Comparison of ENCODE assay signal across 17 cellular contexts in genomic region chr5:98341038-98341710, GRCh38.
A peak's percentile ranks its signal among the peaks of the same experiment; 100 is the strongest.
DNase-seq lines count a peak whose midpoint lies in the region; ATAC-seq and TF ChIP-seq lines count a peak whose summit lies in the region.
"Had no signal": no experiment of that assay in that cellular context is flagged by ENCODE, and none has a peak within 500 bp of the region (broad histone marks: within the 10 kb centered on the region; RNA-seq: fewer than 3 reads in every experiment).

No MANE protein-coding gene starts in this region.

- no peak overlapping the region for H3K4me3 ChIP-seq in AG04449 (ENCODE audit: low read depth, low read length)
- H3K4me3 ChIP-seq: ovary, tibial artery had no signal

- DNase-seq in AG04449 (ENCODE audit: low read depth, low spot score) (peak; percentile 92), HK-2 (ENCODE audit: unreplicated experiment) (peak; percentile 4), dedifferentiated amniotic fluid mesenchymal stem cell (ENCODE audit: extremely low spot score) (peak; percentile 85), kidney glomerular epithelial cell (lab: John Stamatoyannopoulos, UW) (peak; percentile 70), SHP77 treated with DMSO at 0.1 percent for 48 hours (lab: John Stamatoyannopoulos, UW) (no peak), HEK293T (ENCODE audit: extremely low spot score) (no peak), epidermal melanocyte (ENCODE audit: insufficient read length, low spot score) (no peak)
- DNase-seq: activated CD4-positive, alpha-beta T cell treated with anti-CD3 and anti-CD28 coated beads, Interleukin-2, amount 10 ng/mL, durations not matched to agents 7 days and 5 days; activated T-cell treated with anti-CD3 and anti-CD28 coated beads, Interleukin-2, amount 50 U/mL, for 48 hours; anterior cingulate cortex; DMS153; effector CD4-positive, alpha-beta T cell; NCI-H510A treated with DMSO at 0.1 percent for 48 hours; ovary; tibial artery had no signal

- CTCF ChIA-PET in AG04449 (lab: Yijun Ruan, JAX) (interaction anchor here (0.8 to 2.4 kb wide), 3 partner anchors 16 to 430 kb away, joined by 5 to 13 read pairs (median 6); no protein-coding TSS in a partner anchor), HEK293T (lab: Yijun Ruan, JAX) (no interaction called here)

- ATAC-seq in GM21619 (IDR thresholded peaks at IDR 0.05; ENCODE audit: unreplicated experiment), result no peak
- ATAC-seq: Panc1 had no signal

- POLR2A ChIA-PET in AG04449 (lab: Yijun Ruan, JAX) (interaction anchor here (0.7 to 1.2 kb wide), 6 partner anchors 31 to 428 kb away, joined by 3 to 7 read pairs (median 4); no protein-coding TSS in a partner anchor), HEK293T (lab: Yijun Ruan, JAX) (no interaction called here)

- no peak for TF ChIP-seq CTCF in AG04449 (IDR thresholded peaks at IDR 0.05; ENCODE audit: insufficient read depth, low read length, missing control alignments)

TF ChIP-seq in HEK293T, 16 proteins besides CTCF, POLR2A, EP300 and RAD21:
- no peak for TF ChIP-seq FOXK2 (IDR thresholded peaks at IDR 0.05)
- no peak for TF ChIP-seq TARDBP (IDR thresholded peaks at IDR 0.05)
- no peak for TF ChIP-seq FOXA1 (IDR thresholded peaks at IDR 0.05)
- no peak for TF ChIP-seq NFRKB (IDR thresholded peaks at IDR 0.05)
- TF ChIP-seq SP1 (IDR thresholded peaks at IDR 0.05), result no peak
- no peak for TF ChIP-seq L3MBTL2 (conservative IDR thresholded peaks at IDR 0.05)
- TF ChIP-seq CTBP1 (IDR thresholded peaks at IDR 0.05; ENCODE audit: borderline replicate concordance), result no peak
- no peak for TF ChIP-seq SUZ12 (IDR thresholded peaks at IDR 0.05)
- TF ChIP-seq ZNF384 (IDR thresholded peaks at IDR 0.05), result no peak
- no peak for TF ChIP-seq ELF4 (IDR thresholded peaks at IDR 0.05)
- no peak for TF ChIP-seq BHLHE40 (IDR thresholded peaks at IDR 0.05; ENCODE audit: borderline replicate concordance)
- TF ChIP-seq ARNT (IDR thresholded peaks at IDR 0.05), result no peak
- TF ChIP-seq FOXM1 (IDR thresholded peaks at IDR 0.05; ENCODE audit: borderline replicate concordance), result no peak

Comparison
In these comparisons a context has a peak if more than half of its experiments do, and no peak if none do; other contexts are left out.
1. DNase-seq: peak in AG04449 (single experiment), HK-2 (single experiment), dedifferentiated amniotic fluid mesenchymal stem cell (single experiment) and kidney glomerular epithelial cell (single experiment); none in SHP77 treated with DMSO at 0.1 percent for 48 hours (single experiment), HEK293T (single experiment) and epidermal melanocyte (single experiment).